8 cellular contexts compared by ENCODE assay signal in the genomic region with DNA sequence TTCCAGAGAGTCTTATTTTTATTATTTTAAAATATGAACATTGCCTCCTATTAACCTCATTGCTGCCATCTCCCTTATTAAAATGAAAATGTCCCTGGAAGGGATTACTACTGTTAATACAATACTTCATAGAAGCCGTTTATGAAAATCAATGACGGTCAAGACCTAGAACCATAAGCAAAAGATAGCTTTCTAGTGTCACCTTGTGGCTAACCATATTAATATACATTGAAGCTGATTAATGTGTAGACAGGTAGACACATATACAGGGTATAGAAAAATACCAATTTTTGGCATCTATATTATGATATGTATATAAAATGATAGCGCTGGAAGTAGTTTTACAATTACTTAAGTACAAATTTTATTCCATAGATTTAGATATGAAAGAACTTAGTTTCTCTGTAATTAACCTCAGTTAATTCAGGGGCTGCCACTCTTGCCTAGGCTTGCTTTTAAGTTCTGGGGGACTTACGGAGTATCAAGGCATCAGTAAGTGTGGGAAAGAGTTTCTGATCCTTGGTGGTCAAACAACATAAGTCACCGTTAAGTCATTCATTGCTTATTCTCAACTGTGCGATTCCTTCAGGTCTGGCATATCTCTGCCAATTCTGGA. TPM values are rescaled to one million over a fixed set of nuclear protein-coding genes. Genes with fewer than 3 reads are reported as not detected.
DNase-seq lines count a peak whose midpoint lies in the region; ATAC-seq and TF ChIP-seq lines count a peak whose summit lies in the region.

No MANE protein-coding gene starts in this region.

- peaks cover 16% of the 10 kb centered on the region for H3K4me1 Mint-ChIP-seq in activated CD4-positive, alpha-beta T cell treated with anti-CD3 and anti-CD28 coated beads, Interleukin-2, amount 10 ng/mL, durations not matched to agents 24 days and 14 days

- no peaks in the 10 kb centered on the region for H3K9me2 ChIP-seq in GM23248 (ENCODE audit: insufficient read depth)

- intact Hi-C loops in Panc1 (cut with micrococcal nuclease; ENCODE audit: unreplicated experiment) = loop anchor here (1.0 to 10.0 kb wide), 3 partner anchors 133 to 516 kb away; no protein-coding TSS in a partner anchor
- intact Hi-C loops in activated CD4-positive, alpha-beta T cell treated with anti-CD3 and anti-CD28 coated beads, Interleukin-2, amount 10 ng/mL, durations not matched to agents 24 days and 14 days (cut with micrococcal nuclease) = loop anchor here (2.0 to 10.0 kb wide), 5 partner anchors 219 to 1346 kb away; a partner anchor contains a TSS

- peaks cover 14% of the 10 kb centered on the region for H3K4me1 ChIP-seq in GM23248 (ENCODE audit: insufficient read depth)
- H3K4me1 ChIP-seq in Panc1 (ENCODE audit: control insufficient read depth, insufficient read depth, low read length) = peaks cover 10% of the 10 kb centered on the region

- H3K27ac ChIP-seq in GM23248 = no peak overlapping the region
- no peak overlapping the region for H3K27ac ChIP-seq in Panc1 (ENCODE audit: low read length)

- POLR2A ChIA-PET in Panc1 (lab: Charles Lee) = no interaction called here

- TF ChIP-seq CTCF in Panc1 (IDR thresholded peaks at IDR 0.05) = peak; percentile 66; the same call in 1 of the 2 replicates

- peaks cover 26% of the 10 kb centered on the region for H3K79me2 ChIP-seq in GM23248 (ENCODE audit: insufficient read depth)

- ATAC-seq in Panc1 (peak; percentile 64; the same call in 1 of the 2 replicates), GM18505 (IDR thresholded peaks at IDR 0.05; ENCODE audit: unreplicated experiment) (no peak)

- in situ Hi-C loops in GM23248 (cut with MboI) = no loop called here
- in situ Hi-C loops in Panc1 (cut with HindIII; ENCODE audit: low pct_unique_long_range_greater_than_20kb, low sequenced_read_pairs) = no loop called here

- no peaks in the 10 kb centered on the region for H3K36me3 ChIP-seq in GM23248 (ENCODE audit: low read depth)
- H3K36me3 ChIP-seq in Panc1 (ENCODE audit: control insufficient read depth, insufficient read depth, low read length) = no peaks in the 10 kb centered on the region
- H3K36me3 ChIP-seq in H7 (replicated peaks; ENCODE audit: control insufficient read depth, insufficient read depth, low read length) = no peaks in the 10 kb centered on the region

- H3K36me3 Mint-ChIP-seq in activated CD4-positive, alpha-beta T cell treated with anti-CD3 and anti-CD28 coated beads, Interleukin-2, amount 10 ng/mL, durations not matched to agents 24 days and 14 days (ENCODE audit: low read depth) = peaks cover 9% of the 10 kb centered on the region

- H3K27me3 Mint-ChIP-seq in activated CD4-positive, alpha-beta T cell treated with anti-CD3 and anti-CD28 coated beads, Interleukin-2, amount 10 ng/mL, durations not matched to agents 24 days and 14 days = peaks cover 28% of the 10 kb centered on the region

- H3K27me3 ChIP-seq in GM23248 (replicated peaks; ENCODE audit: insufficient read depth) (no peaks in the 10 kb centered on the region), Panc1 (ENCODE audit: control insufficient read depth, insufficient read depth, low read length) (peaks cover 11% of the 10 kb centered on the region; the same call in 1 of the 2 replicates), H7 (ENCODE audit: control insufficient read depth, insufficient read depth, low read length) (no peaks in the 10 kb centered on the region)

- H3K4me3 ChIP-seq in GM23248 (no peak overlapping the region), Panc1 (ENCODE audit: low read depth in 2 of 2, low read length in 2 of 2) (no peak overlapping the region), H7 (ENCODE audit: insufficient read depth, low read depth, low read length) (no peak overlapping the region)

- H3K9me3 ChIP-seq in GM23248 (ENCODE audit: low read depth) (no peaks in the 10 kb centered on the region), Panc1 (ENCODE audit: control insufficient read depth, insufficient read depth, low read depth, low read length) (no peaks in the 10 kb centered on the region)

- 48 to 51% methylated on average over 6 of the region's 6 CpGs for WGBS in GM23248 (ENCODE audit: low coverage in 1 of 2, low lambda C conversion rate in 2 of 2, missing lambda C conversion rate in 2 of 2), 2 experiments

- H3K27ac Mint-ChIP-seq in activated CD4-positive, alpha-beta T cell treated with anti-CD3 and anti-CD28 coated beads, Interleukin-2, amount 10 ng/mL, durations not matched to agents 24 days and 14 days = no peak overlapping the region

- 0 out of 2 replicates have a peak, but pooled peaks cover 5% of the 10 kb centered on the region for H3F3A ChIP-seq in GM23248 (ENCODE audit: insufficient read depth)

- H3K4me2 ChIP-seq in GM23248 (ENCODE audit: unreplicated experiment) = no peak overlapping the region

- H3K9me3 Mint-ChIP-seq in activated CD4-positive, alpha-beta T cell treated with anti-CD3 and anti-CD28 coated beads, Interleukin-2, amount 10 ng/mL, durations not matched to agents 24 days and 14 days = no peaks in the 10 kb centered on the region

- no peak overlapping the region for H3K9ac ChIP-seq in GM23248

- no peak overlapping the region for H2AFZ ChIP-seq in GM23248

- DNase-seq in AG20443 (ENCODE audit: low spot score) = peak; percentile 13
- peak; percentile 66 for DNase-seq in GM23248
- no peak for DNase-seq in Panc1 (ENCODE audit: low read depth, low spot score)
- DNase-seq in fibroblast of the conjunctiva (ENCODE audit: low read depth) = peak; percentile 45
- no peak for DNase-seq in ureter (ENCODE audit: low spot score)
- no peak for DNase-seq in H7
- DNase-seq in activated CD4-positive, alpha-beta T cell treated with anti-CD3 and anti-CD28 coated beads, Interleukin-2, amount 10 ng/mL, durations not matched to agents 24 days and 14 days = no peak

- no TSS peak for BruUV-seq in Panc1 (replicated peaks; lab: Mats Ljungman, UMichigan)

- TF ChIP-seq POLR2A in GM18505 (IDR thresholded peaks at IDR 0.05; ENCODE audit: borderline replicate concordance, extremely low read depth, insufficient read depth, insufficient read length) = no peak

- CTCF ChIA-PET in Panc1 (lab: Charles Lee) = interaction anchor here (0.6 to 1.5 kb wide), 5 partner anchors 132 to 1365 kb away, joined by 3 to 7 read pairs (median 4); no protein-coding TSS in a partner anchor

- no peaks in the 10 kb centered on the region for H4K20me1 ChIP-seq in GM23248 (ENCODE audit: insufficient read depth)

- H3K4me3 Mint-ChIP-seq in activated CD4-positive, alpha-beta T cell treated with anti-CD3 and anti-CD28 coated beads, Interleukin-2, amount 10 ng/mL, durations not matched to agents 24 days and 14 days = no peak overlapping the region

RNA-seq across cellular contexts. Expression of a gene that starts 2.5 kb away (rescaled TPM):
- total RNA-seq in GM23248 (2014; rRNA removed; shearing (Covaris generic)) = 10.3 and 21.5 TPM in 2 replicates
- 7.8 and 10.1 TPM in 2 replicates for polyA plus RNA-seq in GM23248 (2016; fragmentation: Nextera tagmentation; extraction: Ambion mirVana)
- total RNA-seq in Panc1 (2021; ENCODE audit: unreplicated experiment) (21.7 TPM), ureter (42.8 TPM)
- 9.7 TPM for polyA plus RNA-seq in Panc1 (2012; ENCODE audit: insufficient read length)
- 10.2 and 12.9 TPM in 2 replicates for total RNA-seq in H7 (2014; rRNA removed; shearing (Covaris generic))
- 26.0 and 26.3 TPM in 2 replicates for total RNA-seq in activated CD4-positive, alpha-beta T cell treated with anti-CD3 and anti-CD28 coated beads, Interleukin-2, amount 10 ng/mL, durations not matched to agents 24 days and 14 days

RNA-seq across cellular contexts. Expression of a gene that starts 22.7 kb away (rescaled TPM):
- total RNA-seq in GM23248 (2014; rRNA removed; shearing (Covaris generic)) = 8.8 and 11.6 TPM in 2 replicates
- polyA plus RNA-seq in GM23248 (2016; fragmentation: Nextera tagmentation; extraction: Ambion mirVana) = 3.1 and 3.4 TPM in 2 replicates
- total RNA-seq in Panc1 (2021; ENCODE audit: unreplicated experiment) (0.41 TPM), ureter (88.8 TPM)
- 0.52 TPM for polyA plus RNA-seq in Panc1 (2012; ENCODE audit: insufficient read length)
- total RNA-seq in H7 (2014; rRNA removed; shearing (Covaris generic)) = 23.0 and 26.8 TPM in 2 replicates
- 1.0 and 1.1 TPM in 2 replicates for total RNA-seq in activated CD4-positive, alpha-beta T cell treated with anti-CD3 and anti-CD28 coated beads, Interleukin-2, amount 10 ng/mL, durations not matched to agents 24 days and 14 days

Comparison
In these comparisons a context has a peak if more than half of its experiments do, and no peak if none do; other contexts are left out.
1. DNase-seq: peak in AG20443 (single experiment), GM23248 (single experiment) and fibroblast of the conjunctiva (single experiment); none in Panc1 (single experiment), ureter (single experiment), H7 (single experiment) and activated CD4-positive, alpha-beta T cell treated with anti-CD3 and anti-CD28 coated beads, Interleukin-2, amount 10 ng/mL, durations not matched to agents 24 days and 14 days (single experiment).